24 cellular contexts compared by ENCODE assay signal in genomic region chr22:21693333-21693998, GRCh38.
"Had no signal": no experiment of that assay in that cellular context is flagged by ENCODE, and none has a peak within 500 bp of the region (broad histone marks: within the 10 kb centered on the region; RNA-seq: fewer than 3 reads in every experiment).

No MANE protein-coding gene starts in this region.

- H3K4me3 Mint-ChIP-seq: activated CD4-positive, alpha-beta memory T cell treated with anti-CD3 and anti-CD28 coated beads for 36 hours; activated naive CD8-positive, alpha-beta T cell treated with anti-CD3 and anti-CD28 coated beads, Interleukin-2, amount 50 U/mL, for 24 hours; activated T-helper 17 cell treated with anti-CD3 and anti-CD28 coated beads, Interleukin-2, amount 50 U/mL, for 72 hours; nephron progenitor cell; T-helper 17 cell had no signal

- ATAC-seq: activated CD4-positive, CD25-positive, alpha-beta regulatory T cell treated with anti-CD3 and anti-CD28 coated beads, Interleukin-2, amount 50 U/mL, for 24 hours; activated naive CD8-positive, alpha-beta T cell treated with anti-CD3 and anti-CD28 coated beads, Interleukin-2, amount 50 U/mL, for 24 hours; activated T-helper 17 cell treated with anti-CD3 and anti-CD28 coated beads, Interleukin-2, amount 50 U/mL, for 72 hours; left lung; pancreas; stimulated activated naive CD8-positive, alpha-beta T cell treated with anti-CD3 and anti-CD28 coated beads, Interleukin-15, Interleukin-2, amounts not matched to agents 100 U/mL and 50 U/mL, for 24 hours; T-helper 17 cell had no signal

- H3K27me3 Mint-ChIP-seq: activated CD4-positive, alpha-beta memory T cell treated with anti-CD3 and anti-CD28 coated beads for 36 hours; activated naive CD8-positive, alpha-beta T cell treated with anti-CD3 and anti-CD28 coated beads, Interleukin-2, amount 50 U/mL, for 24 hours; activated T-helper 17 cell treated with anti-CD3 and anti-CD28 coated beads, Interleukin-2, amount 50 U/mL, for 72 hours; T-helper 17 cell had no signal

- H3K36me3 ChIP-seq: uterus had no signal

- DNase-seq: activated CD4-positive, alpha-beta memory T cell treated with anti-CD3 and anti-CD28 coated beads for 36 hours; activated CD4-positive, alpha-beta T cell treated with anti-CD3 and anti-CD28 coated beads for 48 hours; activated CD8-positive, alpha-beta memory T cell treated with anti-CD3 and anti-CD28 coated beads, Interleukin-2, amount 50 U/mL, for 4 hours; activated naive CD8-positive, alpha-beta T cell treated with anti-CD3 and anti-CD28 coated beads, Interleukin-2, amount 50 U/mL, for 24 hours; activated T-cell treated with anti-CD3 and anti-CD28 coated beads, Interleukin-2, amount 50 U/mL, for 1 hour; amygdala; central memory CD4-positive, alpha-beta T cell; dermis blood vessel endothelial cell; effector CD4-positive, alpha-beta T cell; left lung; mesendoderm; nephron progenitor cell; pancreas; stimulated activated naive CD8-positive, alpha-beta T cell treated with anti-CD3 and anti-CD28 coated beads, Interleukin-15, Interleukin-2, amounts not matched to agents 100 U/mL and 50 U/mL, for 24 hours; T-helper 17 cell; T1000; testis; transverse colon; uterus; WERI-Rb-1 had no signal

- H3K27ac Mint-ChIP-seq: activated CD4-positive, alpha-beta memory T cell treated with anti-CD3 and anti-CD28 coated beads for 36 hours; activated naive CD8-positive, alpha-beta T cell treated with anti-CD3 and anti-CD28 coated beads, Interleukin-2, amount 50 U/mL, for 24 hours; activated T-helper 17 cell treated with anti-CD3 and anti-CD28 coated beads, Interleukin-2, amount 50 U/mL, for 72 hours; T-helper 17 cell had no signal

- H3K4me1 ChIP-seq: left lung, pancreas, testis, transverse colon, uterus had no signal

- H3K27ac ChIP-seq: left lung, pancreas, right atrium auricular region, testis, transverse colon, uterus, WERI-Rb-1 had no signal

- H3K9me3 ChIP-seq: left lung, pancreas, right atrium auricular region, testis, transverse colon, uterus had no signal

- H3K9me3 Mint-ChIP-seq: activated CD4-positive, alpha-beta memory T cell treated with anti-CD3 and anti-CD28 coated beads for 36 hours; activated naive CD8-positive, alpha-beta T cell treated with anti-CD3 and anti-CD28 coated beads, Interleukin-2, amount 50 U/mL, for 24 hours; activated T-helper 17 cell treated with anti-CD3 and anti-CD28 coated beads, Interleukin-2, amount 50 U/mL, for 72 hours; nephron progenitor cell had no signal

- H3K4me3 ChIP-seq: left lung, lung, pancreas, right atrium auricular region, testis, transverse colon, uterus had no signal
